In genomic region chr2:150030440-150030839, GRCh38 we compare ENCODE assay signal across 17 cellular contexts.
DNase-seq lines count a peak whose midpoint lies in the region; ATAC-seq, FAIRE-seq and TF ChIP-seq lines count a peak whose summit lies in the region.
"Had no signal": no experiment of that assay in that cellular context is flagged by ENCODE, and none has a peak within 500 bp of the region (broad histone marks: within the 10 kb centered on the region; RNA-seq: fewer than 3 reads in every experiment).

No MANE protein-coding gene starts in this region.

- peak; percentile 95 for FAIRE-seq in G401.6 (lab: Jason Lieb, UNC)
- FAIRE-seq: RCC 7860 had no signal

- intact Hi-C loops in left cardiac atrium (cut with DNase I), result no loop called here

- ATAC-seq in left cardiac atrium, result no peak
- ATAC-seq: Right ventricle myocardium inferior had no signal

- DNase-seq in NCI-H146 (lab: John Stamatoyannopoulos, UW), result peak; percentile 42
- DNase-seq in fibroblast of pulmonary artery (ENCODE audit: low read depth), result peak; percentile 17
- DNase-seq in smooth muscle cell of the brain vasculature (ENCODE audit: low read depth, low spot score), result peak; percentile 10
- no peak for DNase-seq in iPS-NIHi7 (ENCODE audit: extremely low spot score)
- DNase-seq in left cardiac atrium, result no peak
- no peak for DNase-seq in OCI-M2 (lab: John Stamatoyannopoulos, UW; ENCODE audit: unreplicated experiment)
- DNase-seq: DMS79 treated with DMSO at 0.1 percent for 48 hours; GOT3; NCI-H1092 treated with DMSO at 0.1 percent for 48 hours; NCI-H1694; NCI-H2107; NCI-H226; NCI-H524 treated with DMSO at 0.1 percent for 48 hours; NK-92 treated with Interleukin-12 subunit alpha and Interleukin-12 subunit beta, amount 100 ng/mL, for 24 hours had no signal

- H3K4me3 ChIP-seq in fibroblast of pulmonary artery (replicated peaks; ENCODE audit: low read depth, low read length), result no peak overlapping the region

- TF ChIP-seq CTCF in fibroblast of pulmonary artery (IDR thresholded peaks at IDR 0.05; ENCODE audit: low read length, missing control alignments), result no peak

Comparison
In these comparisons a context has a peak if more than half of its experiments do, and no peak if none do; other contexts are left out.
1. DNase-seq: peak in NCI-H146 (single experiment), fibroblast of pulmonary artery (single experiment) and smooth muscle cell of the brain vasculature (single experiment); none in iPS-NIHi7 (single experiment), left cardiac atrium (single experiment) and OCI-M2 (single experiment).